ENCODE assay signal across 11 cellular contexts in genomic region chrX:145825896-145826295, GRCh38. TPM values are rescaled to one million over a fixed set of nuclear protein-coding genes. Genes with fewer than 3 reads are reported as not detected.
DNase-seq lines count a peak whose midpoint lies in the region; ATAC-seq, FAIRE-seq and TF ChIP-seq lines count a peak whose summit lies in the region.
"Had no signal": no experiment of that assay in that cellular context is flagged by ENCODE, and none has a peak within 500 bp of the region (broad histone marks: within the 10 kb centered on the region; RNA-seq: fewer than 3 reads in every experiment).

No MANE protein-coding gene starts in this region.

- no peak overlapping the region for H3K4me3 ChIP-seq in Loucy (ENCODE audit: low read length, poor library complexity, severe bottlenecking)
- H3K4me3 ChIP-seq in bronchial epithelial cell (ENCODE audit: low read depth, low read length) = no peak overlapping the region
- H3K4me3 ChIP-seq in neural cell (ENCODE audit: low read length) = no peak overlapping the region
- H3K4me3 ChIP-seq in aorta (ENCODE audit: low read length in 2 of 2) = no peak overlapping the region
- H3K4me3 ChIP-seq: lung had no signal

- 7 to 12% methylated on average over 4 of the region's 4 CpGs for WGBS in aorta, 2 donors

- H3K79me2 ChIP-seq in Loucy (ENCODE audit: insufficient read depth, low read length) (no peaks in the 10 kb centered on the region), neural cell (replicated peaks; ENCODE audit: insufficient read depth, low read length) (no peaks in the 10 kb centered on the region)

- peak; percentile 69 for TF ChIP-seq RAD21 in neural cell (conservative IDR thresholded peaks at IDR 0.05)

- H3K4me1 ChIP-seq in Loucy (ENCODE audit: insufficient read depth, low read length, poor library complexity, severe bottlenecking) (no peaks in the 10 kb centered on the region), aorta (ENCODE audit: control insufficient read depth in 1 of 2, insufficient read depth in 2 of 2, low read length in 2 of 2) (no peaks in the 10 kb centered on the region)

- no peak for TF ChIP-seq EP300 in neural cell (conservative IDR thresholded peaks at IDR 0.05; ENCODE audit: poor library complexity, severe bottlenecking)

- H3K9me3 ChIP-seq in Loucy (ENCODE audit: insufficient read depth, low read depth, low read length) = no peaks in the 10 kb centered on the region
- H3K9me3 ChIP-seq in neural cell (ENCODE audit: low read length) = no peaks in the 10 kb centered on the region
- no peaks in the 10 kb centered on the region for H3K9me3 ChIP-seq in aorta (ENCODE audit: control insufficient read depth, low read length)

- H3K4me2 ChIP-seq in Loucy (ENCODE audit: low read depth, low read length, poor library complexity, severe bottlenecking) (no peak overlapping the region), neural cell (ENCODE audit: low read length) (no peak overlapping the region)

- H3K9ac ChIP-seq in Loucy (ENCODE audit: low read depth, low read length, poor library complexity, severe bottlenecking) = no peak overlapping the region
- no peak overlapping the region for H3K9ac ChIP-seq in neural cell (ENCODE audit: low read length)

- H3F3A ChIP-seq in Loucy (ENCODE audit: low read depth) (no peaks in the 10 kb centered on the region), neural cell (ENCODE audit: insufficient read depth, low read length, poor library complexity, severe bottlenecking) (no peaks in the 10 kb centered on the region)

- H3K27ac ChIP-seq in neural cell (ENCODE audit: low read length) = no peak overlapping the region
- H3K27ac ChIP-seq in aorta (ENCODE audit: low read depth in 1 of 2, low read length in 2 of 2) = no peak overlapping the region

- FAIRE-seq in bronchial epithelial cell (lab: Jason Lieb, UNC) = no peak
- FAIRE-seq: endothelial cell of umbilical vein, TTC549 had no signal

- H3K27me3 ChIP-seq in Loucy (ENCODE audit: insufficient read depth, low read length, poor library complexity, severe bottlenecking) (no peaks in the 10 kb centered on the region), bronchial epithelial cell (ENCODE audit: control insufficient read depth, insufficient read depth, low read length) (no peaks in the 10 kb centered on the region), neural cell (ENCODE audit: insufficient read depth, low read depth, low read length) (peaks cover 8% of the 10 kb centered on the region), aorta (ENCODE audit: control insufficient read depth in 1 of 2, insufficient read depth in 2 of 2, low read length in 1 of 2) (peaks cover 0 to 1% of the 10 kb centered on the region in 2 donors)

- no peaks in the 10 kb centered on the region for H3K36me3 ChIP-seq in Loucy (ENCODE audit: insufficient read depth, low read length)
- no peaks in the 10 kb centered on the region for H3K36me3 ChIP-seq in bronchial epithelial cell (ENCODE audit: control insufficient read depth, insufficient read depth, low read length)
- no peaks in the 10 kb centered on the region for H3K36me3 ChIP-seq in neural cell (ENCODE audit: insufficient read depth, low read length)
- H3K36me3 ChIP-seq in aorta (ENCODE audit: control insufficient read depth in 1 of 2, insufficient read depth in 2 of 2, low read length in 1 of 2) = no peaks in the 10 kb centered on the region

- TF ChIP-seq CTCF in Loucy (conservative IDR thresholded peaks at IDR 0.05; ENCODE audit: low read length) (peak; percentile 36), bronchial epithelial cell (IDR thresholded peaks at IDR 0.05; ENCODE audit: insufficient read depth, low read length, severe bottlenecking) (no peak), neural cell (IDR thresholded peaks at IDR 0.05; ENCODE audit: poor library complexity, severe bottlenecking) (peak; percentile 60)

- ATAC-seq in aorta (ENCODE audit: low FRiP score) (no peak), GM21381 (IDR thresholded peaks at IDR 0.05; ENCODE audit: unreplicated experiment) (no peak)

- H2AFZ ChIP-seq in Loucy (ENCODE audit: low read length) (no peak overlapping the region), neural cell (ENCODE audit: low read depth, low read length) (no peak overlapping the region)

- DNase-seq in DMS53 (lab: John Stamatoyannopoulos, UW) = peak; percentile 40
- no peak for DNase-seq in DMS53 treated with DMSO at 0.1 percent for 48 hours (lab: John Stamatoyannopoulos, UW; ENCODE audit: unreplicated experiment)
- peak; percentile 1 for DNase-seq in bronchial epithelial cell (ENCODE audit: low read depth)
- DNase-seq in aorta = no peak
- no peak for DNase-seq in SHP77 treated with DMSO at 0.1 percent for 48 hours (lab: John Stamatoyannopoulos, UW)

- H4K20me1 ChIP-seq in Loucy (ENCODE audit: insufficient read depth, low read length, poor library complexity, severe bottlenecking) (no peaks in the 10 kb centered on the region), neural cell (ENCODE audit: insufficient read depth) (no peaks in the 10 kb centered on the region)

- no peaks in the 10 kb centered on the region for H3K9me2 ChIP-seq in Loucy (replicated peaks; ENCODE audit: low read depth, low read length)
- no peaks in the 10 kb centered on the region for H3K9me2 ChIP-seq in neural cell (ENCODE audit: insufficient read depth, low read length)

- intact Hi-C loops in aorta (cut with DNase I) = no loop called here

TF ChIP-seq in neural cell, 6 proteins besides CTCF, POLR2A, EP300 and RAD21:
- TF ChIP-seq TAF1 (IDR thresholded peaks at IDR 0.05; ENCODE audit: low read depth) (no peak), EZH2 (IDR thresholded peaks at IDR 0.05; ENCODE audit: borderline replicate concordance, insufficient read depth, low read length, poor library complexity, severe bottlenecking) (no peak), POLR2AphosphoS5 (IDR thresholded peaks at IDR 0.05) (no peak), REST (IDR thresholded peaks at IDR 0.05; ENCODE audit: borderline replicate concordance) (no peak), SMC3 (conservative IDR thresholded peaks at IDR 0.05; ENCODE audit: poor library complexity) (peak; percentile 63), MXI1 (conservative IDR thresholded peaks at IDR 0.05; ENCODE audit: poor library complexity, severe bottlenecking) (no peak)

RNA-seq across cellular contexts. Expression of gene SLITRK2, which starts 8.3 kb away (rescaled TPM):
- not detected in 2 replicates for total RNA-seq in bronchial epithelial cell
- polyA plus RNA-seq in neural cell = 1.9 and 2.1 TPM in 2 replicates
- polyA minus RNA-seq in neural cell = 1.2 and 2.5 TPM in 2 replicates
- total RNA-seq in aorta = under 1 TPM; 0.88 to 0.93 TPM
- under 1 TPM; under 0.01 to 0.08 TPM for polyA plus RNA-seq in aorta
- total RNA-seq: endothelial cell of umbilical vein had no signal
- polyA plus RNA-seq: endothelial cell of umbilical vein had no signal

Comparison
In these comparisons a context has a peak if more than half of its experiments do, and no peak if none do; other contexts are left out.
1. DNase-seq: peak in DMS53 (single experiment) and bronchial epithelial cell (single experiment); none in DMS53 treated with DMSO at 0.1 percent for 48 hours (single experiment), aorta (0 of 2) and SHP77 treated with DMSO at 0.1 percent for 48 hours (single experiment).